ENCODE assay signal across 33 cellular contexts in the genomic region with DNA sequence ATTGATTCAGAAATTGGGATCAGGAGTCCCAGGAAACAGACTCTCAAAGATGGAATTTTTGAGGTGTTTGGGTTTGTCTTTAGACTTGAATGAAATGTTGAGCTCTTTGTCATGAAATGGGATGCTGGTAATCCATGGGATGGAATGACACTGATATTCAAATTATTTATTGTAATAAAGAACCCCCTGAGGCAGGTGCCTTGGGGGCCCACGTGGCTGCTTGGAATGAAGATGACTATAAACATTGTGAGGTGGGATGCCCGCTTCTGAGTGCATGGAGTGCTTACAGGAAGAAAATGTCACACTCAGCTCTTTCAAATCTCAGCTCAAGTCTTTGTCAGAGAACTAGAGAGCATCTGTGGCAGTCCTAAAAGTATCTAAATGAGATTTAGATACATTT. TPM values are rescaled to one million over a fixed set of nuclear protein-coding genes. Genes with fewer than 3 reads are reported as not detected.
"Had no signal": no experiment of that assay in that cellular context is flagged by ENCODE, and none has a peak within 500 bp of the region (broad histone marks: within the 10 kb centered on the region; RNA-seq: fewer than 3 reads in every experiment).

No MANE protein-coding gene starts in this region.

- H3K36me3 ChIP-seq: MG63 had no signal

- DNase-seq: Karpas-422, MG63, NCI-H1048, NCI-H1092, NCI-H1092 treated with DMSO at 0.1 percent for 48 hours, NCI-H1105, NCI-H1105 treated with DMSO at 0.1 percent for 48 hours, NCI-H1417, NCI-H1417 treated with DMSO at 0.1 percent for 48 hours, NCI-H1436, NCI-H1436 treated with DMSO at 0.1 percent for 48 hours, NCI-H146, NCI-H1694, NCI-H1694 treated with DMSO at 0.1 percent for 48 hours, NCI-H187, NCI-H187 treated with DMSO at 0.1 percent for 48 hours, NCI-H1930, NCI-H2029, NCI-H2029 treated with DMSO at 0.1 percent for 48 hours, NCI-H2081, NCI-H2081 treated with DMSO at 0.1 percent for 48 hours, NCI-H2107, NCI-H2171, NCI-H2227 treated with DMSO at 0.1 percent for 48 hours, NCI-H226, NCI-H345, NCI-H446, NCI-H446 treated with DMSO at 0.1 percent for 48 hours, NCI-H510A, NCI-H510A treated with DMSO at 0.1 percent for 48 hours, NCI-H524 had no signal

- H3K4me3 ChIP-seq: MG63 had no signal

- H3K9me3 ChIP-seq: MG63 had no signal

RNA-seq across cellular contexts. Expression of gene C1QTNF2, which starts 9.6 kb away (rescaled TPM):
- total RNA-seq: MCF 10A, NCI-H460 had no signal
